In the genomic region with DNA sequence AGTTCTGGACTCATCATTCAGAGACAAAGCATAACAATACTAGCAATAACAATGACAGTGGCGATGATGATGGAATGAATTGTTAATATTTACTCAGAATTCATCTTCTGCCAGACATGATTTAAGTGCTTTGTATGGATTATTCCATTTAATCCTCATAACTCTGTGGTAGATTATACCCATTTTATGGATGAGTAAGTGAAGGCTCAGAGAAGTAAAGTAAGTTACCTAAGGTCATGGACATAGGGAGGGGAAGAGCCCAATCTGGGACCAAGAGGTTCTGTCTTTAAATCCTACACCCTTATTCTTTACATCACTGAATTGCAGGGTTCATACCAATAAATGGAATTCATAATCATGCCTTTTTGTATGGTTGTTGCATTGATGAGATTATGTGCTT, we compare ENCODE assay signal across 28 cellular contexts.
"Had no signal": no experiment of that assay in that cellular context is flagged by ENCODE, and none has a peak within 500 bp of the region (broad histone marks: within the 10 kb centered on the region; RNA-seq: fewer than 3 reads in every experiment).

No MANE protein-coding gene starts in this region.

- H3K27ac ChIP-seq: colonic mucosa, coronary artery, dorsolateral prefrontal cortex, epithelial cell of prostate, esophagus muscularis mucosa, esophagus squamous epithelium, foreskin keratinocyte, gastrocnemius medialis, gastroesophageal sphincter, heart left ventricle, heart right ventricle had no signal

- H3K4me1 ChIP-seq: colonic mucosa, esophagus muscularis mucosa, esophagus squamous epithelium, foreskin keratinocyte, gastroesophageal sphincter, heart left ventricle, heart right ventricle had no signal

- FAIRE-seq: colon, endometrium, endothelial cell of umbilical vein, frontal cortex had no signal

- H3K4me3 ChIP-seq: colonic mucosa, coronary artery, dorsolateral prefrontal cortex, esophagus muscularis mucosa, esophagus squamous epithelium, gastrocnemius medialis, gastroesophageal sphincter, heart left ventricle, heart right ventricle had no signal

- ATAC-seq: effector memory CD8-positive, alpha-beta T cell; esophagus mucosa; foreskin keratinocyte; gastrocnemius medialis; gastroesophageal sphincter; heart left ventricle; heart right ventricle had no signal

- H3K36me3 ChIP-seq: colonic mucosa, esophagus squamous epithelium, gastroesophageal sphincter had no signal

- H3K9me3 ChIP-seq: colonic mucosa, esophagus muscularis mucosa, esophagus squamous epithelium, gastrocnemius medialis, gastroesophageal sphincter, heart left ventricle, heart right ventricle had no signal

- H3K27me3 ChIP-seq: colonic mucosa, gastrocnemius medialis, heart left ventricle had no signal

- DNase-seq: colonic mucosa; cortex of kidney; dermis blood vessel endothelial cell; dorsolateral prefrontal cortex; effector CD4-positive, alpha-beta T cell; effector CD8-positive, alpha-beta T cell; effector memory CD4-positive, alpha-beta T cell; effector memory CD8-positive, alpha-beta T cell; endodermal cell; erythroblast; esophagus squamous epithelium; foreskin fibroblast; foreskin keratinocyte; foreskin melanocyte; gastrocnemius medialis; glutamatergic neuron; head of caudate nucleus; heart left ventricle; heart right ventricle had no signal
